In genomic region chr9:38705917-38706316, GRCh38 we compare ENCODE assay signal across 1 cellular context.
TF ChIP-seq lines count a peak whose summit lies in the region.

No MANE protein-coding gene starts in this region.

TF ChIP-seq in GM23338, 12 proteins besides CTCF, POLR2A, EP300 and RAD21 (continued from another document):
- TF ChIP-seq ETS1 (IDR thresholded peaks at IDR 0.05) (no peak), REST (IDR thresholded peaks at IDR 0.05; ENCODE audit: unreplicated experiment) (no peak), STAT1 (IDR thresholded peaks at IDR 0.05; ENCODE audit: unreplicated experiment) (no peak), EZH2 (IDR thresholded peaks at IDR 0.05; ENCODE audit: low read depth, unreplicated experiment) (no peak), POLR2AphosphoS5 (IDR thresholded peaks at IDR 0.05; ENCODE audit: low read depth) (no peak), ZNF331 (CRISPR knock-in tag; IDR thresholded peaks at IDR 0.05; ENCODE audit: low read depth) (no peak), ZNF462 (CRISPR knock-in tag; IDR thresholded peaks at IDR 0.05) (no peak), ZNF114 (CRISPR knock-in tag; IDR thresholded peaks at IDR 0.05) (no peak)
